1 cellular context compared by ENCODE assay signal in genomic region chr21:44321846-44322450, GRCh38.
TF ChIP-seq lines count a peak whose summit lies in the region.

No MANE protein-coding gene starts in this region.

TF ChIP-seq in K562, 482 proteins besides CTCF, POLR2A, EP300 and RAD21:
- TF ChIP-seq POLR2G (IDR thresholded peaks at IDR 0.05; ENCODE audit: low read depth, low read length) (peak; percentile 59; the same call in 1 of the 2 replicates), RBFOX2 (IDR thresholded peaks at IDR 0.05; ENCODE audit: low read depth, low read length) (peak; percentile 17; the same call in 1 of the 2 replicates), NFIX (CRISPR knock-in tag; IDR thresholded peaks at IDR 0.05; ENCODE audit: low read depth) (no peak), PHF21A (IDR thresholded peaks at IDR 0.05; ENCODE audit: borderline replicate concordance, low read depth) (no peak), NR4A1 (CRISPR knock-in tag; IDR thresholded peaks at IDR 0.05) (no peak), NR4A1 (tag; IDR thresholded peaks at IDR 0.05) (no peak)
